8 cellular contexts compared by ENCODE assay signal in the genomic region with DNA sequence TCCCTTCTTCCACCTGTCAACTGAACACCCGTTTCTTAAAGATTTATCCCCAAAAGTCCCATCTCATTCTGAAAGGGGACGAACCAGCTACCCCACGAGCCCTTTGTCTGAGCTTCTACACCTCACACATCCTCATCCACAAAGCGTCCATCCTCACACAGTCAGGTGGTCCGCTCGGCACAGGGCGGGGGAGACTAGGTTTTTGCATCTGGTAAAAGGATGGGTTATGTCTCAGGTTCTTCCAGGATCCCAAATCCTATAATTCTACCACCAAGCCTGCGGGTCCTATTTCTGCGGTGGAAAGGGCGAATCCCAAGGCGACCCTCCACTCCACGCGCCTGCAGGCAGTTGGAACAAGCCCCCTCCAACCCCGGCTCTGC. TPM values are rescaled to one million over a fixed set of nuclear protein-coding genes. Genes with fewer than 3 reads are reported as not detected.
DNase-seq lines count a peak whose midpoint lies in the region; ATAC-seq and TF ChIP-seq lines count a peak whose summit lies in the region.

No MANE protein-coding gene starts in this region.

- no peaks in the 10 kb centered on the region for H3K36me3 ChIP-seq in CD8-positive, alpha-beta memory T cell (ENCODE audit: insufficient read depth, low read length)
- no peaks in the 10 kb centered on the region for H3K36me3 ChIP-seq in GM23338 (ENCODE audit: insufficient read depth)
- H3K36me3 ChIP-seq in SU-DHL-6 (ENCODE audit: low read length): no peaks in the 10 kb centered on the region
- peaks cover 2% of the 10 kb centered on the region for H3K36me3 ChIP-seq in fibroblast of lung (ENCODE audit: control insufficient read depth, insufficient read depth, low read length)
- H3K36me3 ChIP-seq in osteoblast (ENCODE audit: insufficient read depth, low read length): peaks cover 4% of the 10 kb centered on the region

- H3K9me3 ChIP-seq in CD8-positive, alpha-beta memory T cell (ENCODE audit: low read length): no peaks in the 10 kb centered on the region
- H3K9me3 ChIP-seq in SU-DHL-6 (ENCODE audit: insufficient read depth, low read length) (no peaks in the 10 kb centered on the region), fibroblast of lung (ENCODE audit: control insufficient read depth, insufficient read depth, low read depth, low read length) (no peaks in the 10 kb centered on the region), osteoblast (ENCODE audit: low read depth, low read length) (no peaks in the 10 kb centered on the region)

- H3K27ac ChIP-seq in CD8-positive, alpha-beta memory T cell (ENCODE audit: low read depth, low read length): peak overlapping the region; percentile 88
- H3K27ac ChIP-seq in GM23338 (ENCODE audit: low read depth): no peak overlapping the region; the same call in 1 of the 2 replicates
- no peak overlapping the region for H3K27ac ChIP-seq in SU-DHL-6 (ENCODE audit: low read depth, low read length)
- peak overlapping the region; percentile 83 for H3K27ac ChIP-seq in fibroblast of lung (ENCODE audit: insufficient read depth, low read length)
- H3K27ac ChIP-seq in osteoblast (ENCODE audit: low read depth, low read length): peak overlapping the region; percentile 94

- peaks cover 19% of the 10 kb centered on the region for H3K4me1 ChIP-seq in CD8-positive, alpha-beta memory T cell (ENCODE audit: insufficient read depth, low read length)
- H3K4me1 ChIP-seq in GM23338 (ENCODE audit: insufficient read depth) (peaks cover 21% of the 10 kb centered on the region), fibroblast of lung (ENCODE audit: control insufficient read depth, extremely low read depth, insufficient read depth, low read length) (peaks cover 4% of the 10 kb centered on the region), osteoblast (ENCODE audit: insufficient read depth, low read length) (peaks cover 32% of the 10 kb centered on the region)

- H3F3A ChIP-seq in GM23338 (replicated peaks; ENCODE audit: low read depth) (0 out of 2 replicates have a peak, but pooled peaks cover 3% of the 10 kb centered on the region), SU-DHL-6 (ENCODE audit: insufficient read depth) (no peaks in the 10 kb centered on the region)

- H3K4me3 Mint-ChIP-seq in CD8-positive, alpha-beta memory T cell: peak overlapping the region; percentile 89 to 97 (median 96)
- H3K4me3 Mint-ChIP-seq in GM23338: peak overlapping the region; percentile 91

- H4K20me1 ChIP-seq in GM23338 (replicated peaks; ENCODE audit: insufficient read depth) (peaks cover 20% of the 10 kb centered on the region; the same call in 1 of the 2 replicates), SU-DHL-6 (ENCODE audit: low read depth, low read length) (no peaks in the 10 kb centered on the region; the same call in 1 of the 2 replicates), fibroblast of lung (ENCODE audit: control insufficient read depth, extremely low read depth, insufficient read depth, low read length) (no peaks in the 10 kb centered on the region), osteoblast (ENCODE audit: insufficient read depth, low read length) (peaks cover 14% of the 10 kb centered on the region)

- no peak for TF ChIP-seq CTCF in GM23338 (conservative IDR thresholded peaks at IDR 0.05; ENCODE audit: low read depth in 2 of 2)
- no peak for TF ChIP-seq CTCF in SU-DHL-6 (IDR thresholded peaks at IDR 0.05; ENCODE audit: insufficient read depth, low read length, poor library complexity, severe bottlenecking)
- no peak for TF ChIP-seq CTCF in fibroblast of lung (conservative IDR thresholded peaks at IDR 0.05 in 1 of 2, IDR thresholded peaks at IDR 0.05 in 1 of 2; ENCODE audit: low read depth in 1 of 2, low read length in 2 of 2)
- no peak for TF ChIP-seq CTCF in osteoblast (IDR thresholded peaks at IDR 0.05; ENCODE audit: extremely low read depth, low read depth, low read length)

- CTCF ChIA-PET in CD8-positive, alpha-beta memory T cell (lab: Charles Lee): interaction anchor here (0.8 to 1.8 kb wide), 8 partner anchors 10 to 197 kb away, joined by 3 to 6 read pairs (median 3); partner anchors contain the start of genes RANBP10 and TSNAXIP1

- ATAC-seq in GM23338 (peak; percentile 66), GM18519 (IDR thresholded peaks at IDR 0.05; ENCODE audit: low FRiP score, unreplicated experiment) (no peak)

- H3K36me3 Mint-ChIP-seq in CD8-positive, alpha-beta memory T cell: peaks cover 0 to 16% (median 2%) of the 10 kb centered on the region in 3 donors
- 0 out of 3 replicates have a peak, but pooled peaks cover under 1% of the 10 kb centered on the region for H3K36me3 Mint-ChIP-seq in GM23338 (ENCODE audit: low read depth)

- H3K9ac ChIP-seq in SU-DHL-6 (ENCODE audit: low read length) (peak overlapping the region; percentile 81), fibroblast of lung (ENCODE audit: insufficient read depth, low read length) (peak overlapping the region; percentile 83)

- H3K9me2 ChIP-seq in GM23338 (ENCODE audit: insufficient read depth) (no peaks in the 10 kb centered on the region), SU-DHL-6 (replicated peaks; ENCODE audit: insufficient read depth, low read length) (no peaks in the 10 kb centered on the region)

- peak overlapping the region in 7 of 8 donors; percentile 58 to 100 (median 91) for H3K27ac Mint-ChIP-seq in CD8-positive, alpha-beta memory T cell
- H3K27ac Mint-ChIP-seq in GM23338: 0 out of 2 replicates have a peak overlapping the region, but pooled peaks have one; percentile 18

- H3K9me3 Mint-ChIP-seq in CD8-positive, alpha-beta memory T cell: no peaks in the 10 kb centered on the region
- no peaks in the 10 kb centered on the region; the same call in 2 of the 3 replicates for H3K9me3 Mint-ChIP-seq in GM23338

- H2AFZ ChIP-seq in GM23338 (peak overlapping the region; percentile 86; the same call in 1 of the 2 replicates), SU-DHL-6 (ENCODE audit: low read depth, low read length, severe bottlenecking) (peak overlapping the region; percentile 57), fibroblast of lung (ENCODE audit: low read length) (peak overlapping the region; percentile 81), osteoblast (ENCODE audit: low read length) (peak overlapping the region; percentile 89)

- H3K4me2 ChIP-seq in GM23338 (peak overlapping the region; percentile 98), SU-DHL-6 (ENCODE audit: low read depth, low read length, poor library complexity, severe bottlenecking) (peak overlapping the region; percentile 68), fibroblast of lung (ENCODE audit: extremely low read depth, insufficient read depth, low read length) (peak overlapping the region; percentile 88), osteoblast (ENCODE audit: insufficient read depth, low read length) (peak overlapping the region; percentile 100)

- peaks cover 51% of the 10 kb centered on the region for H3K79me2 ChIP-seq in GM23338 (replicated peaks; ENCODE audit: insufficient read depth)
- peaks cover 55% of the 10 kb centered on the region for H3K79me2 ChIP-seq in SU-DHL-6 (ENCODE audit: insufficient read depth, low read length)
- peaks cover 20% of the 10 kb centered on the region for H3K79me2 ChIP-seq in fibroblast of lung (ENCODE audit: control insufficient read depth, insufficient read depth, low read length)
- peaks cover 54% of the 10 kb centered on the region for H3K79me2 ChIP-seq in osteoblast (ENCODE audit: insufficient read depth, low read length)

- no peaks in the 10 kb centered on the region for H3K27me3 ChIP-seq in CD8-positive, alpha-beta memory T cell (ENCODE audit: insufficient read depth, low read length, poor library complexity, severe bottlenecking)
- H3K27me3 ChIP-seq in GM23338 (ENCODE audit: insufficient read depth) (no peaks in the 10 kb centered on the region), SU-DHL-6 (ENCODE audit: low read length) (no peaks in the 10 kb centered on the region), fibroblast of lung (ENCODE audit: control insufficient read depth, insufficient read depth, low read length) (no peaks in the 10 kb centered on the region), osteoblast (ENCODE audit: insufficient read depth, low read length) (no peaks in the 10 kb centered on the region)

- POLR2A ChIA-PET in CD8-positive, alpha-beta memory T cell (lab: Charles Lee): interaction anchor here (0.5 to 1.4 kb wide), 3 partner anchors 88 to 568 kb away, joined by 3 to 11 read pairs (median 3); partner anchors contain the start of genes RANBP10 and TSNAXIP1

- H3K4me3 ChIP-seq in CD8-positive, alpha-beta memory T cell (ENCODE audit: low read length): peak overlapping the region; percentile 99
- peak overlapping the region; percentile 93 for H3K4me3 ChIP-seq in GM23338
- peak overlapping the region; percentile 77 for H3K4me3 ChIP-seq in SU-DHL-6 (ENCODE audit: insufficient read depth, low read length, poor library complexity, severe bottlenecking)
- peak overlapping the region; percentile 57 to 92 (median 84) for H3K4me3 ChIP-seq in fibroblast of lung (replicated peaks in 1 of 4; ENCODE audit: control extremely low read depth in 1 of 4, insufficient read depth in 1 of 4, low read depth in 3 of 4, low read length in 4 of 4)
- H3K4me3 ChIP-seq in osteoblast (ENCODE audit: insufficient read depth, low read length): peak overlapping the region; percentile 95

- peaks cover 29 to 52% (median 49%) of the 10 kb centered on the region in 3 donors for H3K4me1 Mint-ChIP-seq in CD8-positive, alpha-beta memory T cell
- H3K4me1 Mint-ChIP-seq in GM23338: peaks cover 16% of the 10 kb centered on the region

- no peaks in the 10 kb centered on the region for H3K27me3 Mint-ChIP-seq in CD8-positive, alpha-beta memory T cell
- peaks cover 7% of the 10 kb centered on the region for H3K27me3 Mint-ChIP-seq in GM23338 (ENCODE audit: insufficient read depth, low read depth, poor library complexity)

- no peak for DNase-seq in CD8-positive, alpha-beta memory T cell
- DNase-seq in GM23338 (ENCODE audit: low spot score) (peak; percentile 57), fibroblast of lung (ENCODE audit: low read depth in 2 of 2) (no peak), osteoblast (ENCODE audit: insufficient read length, low spot score, missing footprints) (peak; percentile 65), NCI-H446 (lab: John Stamatoyannopoulos, UW) (no peak), anterior cingulate cortex (lab: John Stamatoyannopoulos, UW) (no peak)

RNA-seq across cellular contexts. Expression of gene GFOD2, which starts 0.5 kb away (rescaled TPM):
- 10 to 100 TPM; 21.3 to 23.7 TPM for total RNA-seq in CD8-positive, alpha-beta memory T cell
- polyA plus RNA-seq in CD8-positive, alpha-beta memory T cell: 11.2 TPM
- 27.5 and 34.3 TPM in 2 replicates for total RNA-seq in GM23338 (2014; rRNA removed; shearing (Covaris generic))
- polyA plus RNA-seq in GM23338 (2016; fragmentation: Nextera tagmentation; extraction: Ambion mirVana) (16.5 and 19.3 TPM in 2 replicates), fibroblast of lung (9.2 and 10.0 TPM in 2 replicates)
- total RNA-seq in fibroblast of lung (12.8 and 15.2 TPM in 2 replicates), osteoblast (15.9 and 19.4 TPM in 2 replicates)
- polyA plus RNA-seq in fibroblast of lung (2012): 10.7 and 12.1 TPM in 2 replicates
- polyA minus RNA-seq in fibroblast of lung (ENCODE audit: low replicate concordance): 12.6 and 19.3 TPM in 2 replicates

RNA-seq across cellular contexts. Expression of gene C16orf86, which starts 52.0 kb away (rescaled TPM):
- 1 to 10 TPM in 1 of 2 experiments, under 1 TPM in 1; 0.79 to 1.9 TPM for total RNA-seq in CD8-positive, alpha-beta memory T cell
- polyA plus RNA-seq in CD8-positive, alpha-beta memory T cell: 2.7 TPM
- total RNA-seq in GM23338 (2014; rRNA removed; shearing (Covaris generic)): 0.87 and 8.2 TPM in 2 replicates
- 0.90 and 1.1 TPM in 2 replicates for polyA plus RNA-seq in GM23338 (2016; fragmentation: Nextera tagmentation; extraction: Ambion mirVana)
- 5.6 and 9.2 TPM in 2 replicates for total RNA-seq in fibroblast of lung
- 0.63 and 0.73 TPM in 2 replicates for polyA plus RNA-seq in fibroblast of lung
- 1.6 and 1.8 TPM in 2 replicates for polyA plus RNA-seq in fibroblast of lung (2012)
- polyA minus RNA-seq in fibroblast of lung (ENCODE audit: low replicate concordance): not detected in 2 replicates
- 6.2 and 6.9 TPM in 2 replicates for total RNA-seq in osteoblast

RNA-seq across cellular contexts. Expression of gene ENKD1, which starts 52.1 kb away (rescaled TPM):
- total RNA-seq in CD8-positive, alpha-beta memory T cell: 10 to 100 TPM; 15.1 to 15.6 TPM
- polyA plus RNA-seq in CD8-positive, alpha-beta memory T cell: 1.7 TPM
- 10.2 and 11.6 TPM in 2 replicates for total RNA-seq in GM23338 (2014; rRNA removed; shearing (Covaris generic))
- polyA plus RNA-seq in GM23338 (2016; fragmentation: Nextera tagmentation; extraction: Ambion mirVana) (10.1 and 11.8 TPM in 2 replicates), fibroblast of lung (3.2 and 3.7 TPM in 2 replicates)
- total RNA-seq in fibroblast of lung (17.8 and 19.0 TPM in 2 replicates), osteoblast (13.3 and 15.9 TPM in 2 replicates)
- 8.4 and 8.9 TPM in 2 replicates for polyA plus RNA-seq in fibroblast of lung (2012)
- polyA minus RNA-seq in fibroblast of lung (ENCODE audit: low replicate concordance): 0.63 and 2.5 TPM in 2 replicates

RNA-seq across cellular contexts. Expression of gene PARD6A, which starts 57.9 kb away (rescaled TPM):
- 10 to 100 TPM; 16.7 to 18.3 TPM for total RNA-seq in CD8-positive, alpha-beta memory T cell
- 14.7 TPM for polyA plus RNA-seq in CD8-positive, alpha-beta memory T cell
- 15.1 and 15.7 TPM in 2 replicates for total RNA-seq in GM23338 (2014; rRNA removed; shearing (Covaris generic))
- polyA plus RNA-seq in GM23338 (2016; fragmentation: Nextera tagmentation; extraction: Ambion mirVana) (9.1 and 11.1 TPM in 2 replicates), fibroblast of lung (0.36 and 1.0 TPM in 2 replicates)
- total RNA-seq in fibroblast of lung (4.1 and 4.8 TPM in 2 replicates), osteoblast (2.4 and 2.9 TPM in 2 replicates)
- 0.71 and 2.1 TPM in 2 replicates for polyA plus RNA-seq in fibroblast of lung (2012)
- polyA minus RNA-seq in fibroblast of lung (ENCODE audit: low replicate concordance): not detected in 2 replicates

RNA-seq across cellular contexts. Expression of gene ACD, which starts 58.6 kb away (rescaled TPM):
- total RNA-seq in CD8-positive, alpha-beta memory T cell: 10 to 100 TPM; 79.1 to 81.7 TPM
- polyA plus RNA-seq in CD8-positive, alpha-beta memory T cell: 55.6 TPM
- total RNA-seq in GM23338 (2014; rRNA removed; shearing (Covaris generic)): 51.7 and 56.9 TPM in 2 replicates
- polyA plus RNA-seq in GM23338 (2016; fragmentation: Nextera tagmentation; extraction: Ambion mirVana) (38.7 and 41.3 TPM in 2 replicates), fibroblast of lung (7.9 and 16.1 TPM in 2 replicates)
- total RNA-seq in fibroblast of lung (9.2 and 9.5 TPM in 2 replicates), osteoblast (16.5 and 18.8 TPM in 2 replicates)
- 11.9 and 25.0 TPM in 2 replicates for polyA plus RNA-seq in fibroblast of lung (2012)
- polyA minus RNA-seq in fibroblast of lung (ENCODE audit: low replicate concordance): 40.9 and 73.2 TPM in 2 replicates

Comparison
In these comparisons a context has a peak if more than half of its experiments do, and no peak if none do; other contexts are left out.
1. DNase-seq: peak in GM23338 (single experiment) and osteoblast (single experiment); none in CD8-positive, alpha-beta memory T cell (0 of 5), fibroblast of lung (0 of 2), NCI-H446 (0 of 2) and anterior cingulate cortex (0 of 58).
2. H3K27ac ChIP-seq: peak in CD8-positive, alpha-beta memory T cell (single experiment), fibroblast of lung (single experiment) and osteoblast (single experiment); none in GM23338 (single experiment) and SU-DHL-6 (single experiment).
3. Peak in every context shown above with its lines, with median percentiles within 50 percentile points of each other: H3K4me3 ChIP-seq, H2AFZ ChIP-seq and H3K4me2 ChIP-seq.